In genomic region chr9:121278535-121279169, GRCh38 we compare ENCODE assay signal across 8 cellular contexts. TPM values are rescaled to one million over a fixed set of nuclear protein-coding genes. Genes with fewer than 3 reads are reported as not detected.
DNase-seq lines count a peak whose midpoint lies in the region; ATAC-seq and TF ChIP-seq lines count a peak whose summit lies in the region.

No MANE protein-coding gene starts in this region.

- H3K4me3 ChIP-seq in neutrophil (ENCODE audit: low read depth in 1 of 2, low read length in 1 of 2) = peak overlapping the region in 1 of 2 experiments; percentile 11

- H3K36me3 Mint-ChIP-seq in activated T-helper 1 cell treated with anti-CD3 and anti-CD28 coated beads, Interleukin-12 subunit alpha, Interleukin-12 subunit beta, Interleukin-2, Interleukin-4 antibody, amounts not matched to agents 30 ng/mL and 10 ng/mL and 1 ng/mL, durations not matched to agents 14 hours and 24 hours and 36 hours (ENCODE audit: low read depth) = no peaks in the 10 kb centered on the region

- peaks cover 3% of the 10 kb centered on the region for H3K27me3 Mint-ChIP-seq in activated T-helper 1 cell treated with anti-CD3 and anti-CD28 coated beads, Interleukin-12 subunit alpha, Interleukin-12 subunit beta, Interleukin-2, Interleukin-4 antibody, amounts not matched to agents 30 ng/mL and 10 ng/mL and 1 ng/mL, durations not matched to agents 14 hours and 24 hours and 36 hours (ENCODE audit: insufficient read depth)

- intact Hi-C loops in activated T-helper 1 cell treated with anti-CD3 and anti-CD28 coated beads, Interleukin-12 subunit alpha, Interleukin-12 subunit beta, Interleukin-2, Interleukin-4 antibody, amounts not matched to agents 30 ng/mL and 10 ng/mL and 1 ng/mL, durations not matched to agents 14 hours and 24 hours and 36 hours (cut with micrococcal nuclease) = loop anchor here (1.0 to 2.0 kb wide), 3 partner anchors 42 to 122 kb away; no protein-coding TSS in a partner anchor

- H3K4me1 ChIP-seq in foreskin keratinocyte (peaks cover 42% of the 10 kb centered on the region), neutrophil (ENCODE audit: control insufficient read depth in 1 of 2, insufficient read depth in 1 of 2, low read depth in 1 of 2, low read length in 1 of 2) (peaks cover 68 to 77% of the 10 kb centered on the region in 2 experiments)

- TF ChIP-seq CTCF in foreskin keratinocyte (conservative IDR thresholded peaks at IDR 0.05) = peak; percentile 95
- peak; percentile 79 for TF ChIP-seq CTCF in neutrophil (IDR thresholded peaks at IDR 0.05)

- peak overlapping the region; percentile 80 for H3K27ac ChIP-seq in foreskin keratinocyte
- peak overlapping the region; percentile 81 for H3K27ac ChIP-seq in neutrophil

- H3K4me1 Mint-ChIP-seq in activated T-helper 1 cell treated with anti-CD3 and anti-CD28 coated beads, Interleukin-12 subunit alpha, Interleukin-12 subunit beta, Interleukin-2, Interleukin-4 antibody, amounts not matched to agents 30 ng/mL and 10 ng/mL and 1 ng/mL, durations not matched to agents 14 hours and 24 hours and 36 hours (ENCODE audit: low read depth) = peaks cover 6% of the 10 kb centered on the region

- DNase-seq in COLO829 (ENCODE audit: low spot score) (peak; percentile 90), GOT3 (lab: John Stamatoyannopoulos, UW) (peak; percentile 19), NCI-H510A (lab: John Stamatoyannopoulos, UW) (peak; percentile 20), foreskin keratinocyte (peak; percentile 92 to 97), T-helper 9 cell (no peak)
- peak; percentile 17 for DNase-seq in activated T-helper 1 cell treated with anti-CD3 and anti-CD28 coated beads, Interleukin-12 subunit alpha, Interleukin-12 subunit beta, Interleukin-2, Interleukin-4 antibody, amounts not matched to agents 30 ng/mL and 10 ng/mL and 1 ng/mL, durations not matched to agents 14 hours and 24 hours and 36 hours (ENCODE audit: low spot score)

- no peaks in the 10 kb centered on the region for H3K27me3 ChIP-seq in foreskin keratinocyte
- no peaks in the 10 kb centered on the region for H3K27me3 ChIP-seq in neutrophil

- H3K27ac Mint-ChIP-seq in activated T-helper 1 cell treated with anti-CD3 and anti-CD28 coated beads, Interleukin-12 subunit alpha, Interleukin-12 subunit beta, Interleukin-2, Interleukin-4 antibody, amounts not matched to agents 30 ng/mL and 10 ng/mL and 1 ng/mL, durations not matched to agents 14 hours and 24 hours and 36 hours = no peak overlapping the region

- H3K36me3 ChIP-seq in neutrophil = peaks cover 23% of the 10 kb centered on the region

- no peaks in the 10 kb centered on the region for H3K9me3 ChIP-seq in neutrophil

- no peak overlapping the region for H3K4me3 Mint-ChIP-seq in activated T-helper 1 cell treated with anti-CD3 and anti-CD28 coated beads, Interleukin-12 subunit alpha, Interleukin-12 subunit beta, Interleukin-2, Interleukin-4 antibody, amounts not matched to agents 30 ng/mL and 10 ng/mL and 1 ng/mL, durations not matched to agents 14 hours and 24 hours and 36 hours

- no peaks in the 10 kb centered on the region for H3K9me3 Mint-ChIP-seq in activated T-helper 1 cell treated with anti-CD3 and anti-CD28 coated beads, Interleukin-12 subunit alpha, Interleukin-12 subunit beta, Interleukin-2, Interleukin-4 antibody, amounts not matched to agents 30 ng/mL and 10 ng/mL and 1 ng/mL, durations not matched to agents 14 hours and 24 hours and 36 hours

- ATAC-seq in foreskin keratinocyte = peak; percentile 89
- ATAC-seq in HG03196 (IDR thresholded peaks at IDR 0.05; ENCODE audit: unreplicated experiment) = no peak

RNA-seq across cellular contexts. Expression of gene GSN, which starts 10.7 kb away (rescaled TPM):
- 1.5 and 2.5 TPM in 2 replicates for total RNA-seq in activated T-helper 1 cell treated with anti-CD3 and anti-CD28 coated beads, Interleukin-12 subunit alpha, Interleukin-12 subunit beta, Interleukin-2, Interleukin-4 antibody, amounts not matched to agents 30 ng/mL and 10 ng/mL and 1 ng/mL, durations not matched to agents 14 hours and 24 hours and 36 hours
- 124 and 235 TPM in 2 replicates for total RNA-seq in foreskin keratinocyte
- 97.5 and 176 TPM in 2 replicates for polyA plus RNA-seq in foreskin keratinocyte

Comparison
In these comparisons a context has a peak if more than half of its experiments do, and no peak if none do; other contexts are left out.
1. RNA of gene GSN, which starts 10.7 kb away (total RNA-seq): 124 to 235 TPM in foreskin keratinocyte; 1.5 to 2.5 TPM in activated T-helper 1 cell treated with anti-CD3 and anti-CD28 coated beads, Interleukin-12 subunit alpha, Interleukin-12 subunit beta, Interleukin-2, Interleukin-4 antibody, amounts not matched to agents 30 ng/mL and 10 ng/mL and 1 ng/mL, durations not matched to agents 14 hours and 24 hours and 36 hours; every median in the first group is over 10 times any median in the second.